In genomic region chr6:36442671-36443497, GRCh38 we compare ENCODE assay signal across 8 cellular contexts. TPM values are rescaled to one million over a fixed set of nuclear protein-coding genes. Genes with fewer than 3 reads are reported as not detected.
DNase-seq lines count a peak whose midpoint lies in the region; ATAC-seq lines count a peak whose summit lies in the region.

Gene KCTD20, plus strand, starts transcription at chr6:36443000. Its CDS starts 27,098 bp downstream, at chr6:36470098.
Gene PXT1, minus strand, starts transcription at chr6:36442854. Its CDS starts 16,772 bp downstream, at chr6:36426082.

- H3K4me1 ChIP-seq in NT2/D1 (ENCODE audit: insufficient read depth, insufficient read length) (peaks cover 2% of the 10 kb centered on the region), endocrine pancreas (ENCODE audit: control insufficient read depth, insufficient read depth, low read length) (peaks cover 9% of the 10 kb centered on the region), mesodermal cell (ENCODE audit: control insufficient read depth, insufficient read depth, low read length, poor library complexity, severe bottlenecking) (peaks cover 28% of the 10 kb centered on the region)

- WGBS in mesodermal cell (ENCODE audit: insufficient coverage in 2 of 2), 2 experiments: 1% methylated on average over 68 to 74 of the region's 93 CpGs

- H3K27me3 ChIP-seq in NT2/D1 (ENCODE audit: insufficient read depth, insufficient read length) (no peaks in the 10 kb centered on the region), endocrine pancreas (ENCODE audit: control insufficient read depth, insufficient read depth, low read length) (no peaks in the 10 kb centered on the region)

- H3K4me3 ChIP-seq in NT2/D1 (ENCODE audit: insufficient read length, low read depth): peak within 1 kb of the TSS; percentile 86
- peak within 1 kb of the TSS; percentile 84 for H3K4me3 ChIP-seq in endocrine pancreas (ENCODE audit: control insufficient read depth, insufficient read depth, low read length)
- peak within 1 kb of the TSS; percentile 90 for H3K4me3 ChIP-seq in mesodermal cell (ENCODE audit: extremely low read depth, insufficient read depth, low read length, poor library complexity, severe bottlenecking)

- peak; percentile 83 for ATAC-seq in GM21360 (IDR thresholded peaks at IDR 0.05; ENCODE audit: unreplicated experiment)

- H3K27ac ChIP-seq in mesodermal cell (ENCODE audit: low read depth, low read length, severe bottlenecking): peak within 1 kb of the TSS; percentile 95

- DNase-seq in COR-L47 (lab: John Stamatoyannopoulos, UW) (peak; percentile 93), HT-29 (ENCODE audit: low spot score) (peak; percentile 90), NT2/D1 (ENCODE audit: low read depth, low spot score) (no peak)
- peak; percentile 68 for DNase-seq in activated CD8-positive, alpha-beta memory T cell treated with anti-CD3 and anti-CD28 coated beads, Interleukin-2, amount 50 U/mL, for 1 hour (ENCODE audit: extremely low read depth)
- peak; percentile 66 for DNase-seq in stimulated activated CD8-positive, alpha-beta memory T cell treated with anti-CD3 and anti-CD28 coated beads, Interleukin-15, amount 100 ng/mL, for 1 hour (ENCODE audit: low read depth)

- H3K9ac ChIP-seq in NT2/D1 (ENCODE audit: insufficient read length, low read depth): peak within 1 kb of the TSS; percentile 94
- H3K9ac ChIP-seq in endocrine pancreas (ENCODE audit: control insufficient read depth, insufficient read depth, low read length): peak within 1 kb of the TSS; percentile 96

- H3K36me3 ChIP-seq in NT2/D1 (ENCODE audit: insufficient read depth, insufficient read length, low read length) (peaks cover 13% of the 10 kb centered on the region), endocrine pancreas (ENCODE audit: control insufficient read depth, insufficient read depth, low read length) (no peaks in the 10 kb centered on the region), mesodermal cell (ENCODE audit: control insufficient read depth, insufficient read depth, low read length) (peaks cover 10% of the 10 kb centered on the region)

- no peaks in the 10 kb centered on the region for H3K9me3 ChIP-seq in NT2/D1 (ENCODE audit: insufficient read depth, low read length)
- no peaks in the 10 kb centered on the region for H3K9me3 ChIP-seq in endocrine pancreas (ENCODE audit: control insufficient read depth, low read length)
- no peaks in the 10 kb centered on the region for H3K9me3 ChIP-seq in mesodermal cell (ENCODE audit: control insufficient read depth, low read length)

RNA-seq across cellular contexts. Expression of gene KCTD20, which starts in this region (rescaled TPM):
- 15.5 and 16.8 TPM in 2 replicates for total RNA-seq in HT-29 (2014; rRNA removed; shearing (Covaris generic))
- 54.9 TPM for polyA plus RNA-seq in mesodermal cell (2013, experiment 1 of 2)
- 51.7 TPM for polyA plus RNA-seq in mesodermal cell (2013, experiment 2 of 2)

RNA-seq across cellular contexts. Expression of gene PXT1, which starts in this region (rescaled TPM):
- total RNA-seq in HT-29 (2014; rRNA removed; shearing (Covaris generic)): 0.25 TPM in 1 of 2 replicates, not detected in the other
- polyA plus RNA-seq in mesodermal cell (2013, experiment 1 of 2): not detected
- not detected for polyA plus RNA-seq in mesodermal cell (2013, experiment 2 of 2)
